ENCODE assay signal across 9 cellular contexts in the genomic region with DNA sequence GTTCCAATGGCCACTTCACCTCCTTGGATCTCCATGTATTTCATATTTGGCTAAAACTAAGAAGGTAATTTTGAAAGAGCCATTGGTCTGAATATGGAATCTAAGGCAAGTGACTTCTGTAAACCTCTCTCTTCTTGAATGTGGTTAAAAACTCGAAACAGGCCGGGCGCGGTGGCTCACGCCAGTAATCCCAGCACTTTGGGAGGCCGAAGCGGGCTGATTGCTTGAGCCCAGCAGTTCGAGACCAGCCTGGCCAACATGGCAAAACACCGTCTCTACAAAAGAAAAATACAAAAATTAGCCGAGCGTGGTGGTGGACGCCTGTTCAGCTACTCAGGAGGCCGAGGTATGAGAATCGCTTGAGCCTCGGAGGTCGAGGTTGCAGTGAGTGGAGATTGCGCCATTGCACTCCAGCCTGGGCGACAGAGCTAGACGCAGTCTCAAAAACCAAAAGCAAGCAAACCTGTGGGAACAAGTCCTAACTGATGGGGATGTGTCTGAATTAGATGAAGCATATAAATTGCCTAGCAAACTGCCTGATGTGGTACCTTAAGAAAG. TPM values are rescaled to one million over a fixed set of nuclear protein-coding genes. Genes with fewer than 3 reads are reported as not detected.
A peak's percentile ranks its signal among the peaks of the same experiment; 100 is the strongest.
DNase-seq lines count a peak whose midpoint lies in the region; ATAC-seq and TF ChIP-seq lines count a peak whose summit lies in the region.
"Had no signal": no experiment of that assay in that cellular context is flagged by ENCODE, and none has a peak within 500 bp of the region (broad histone marks: within the 10 kb centered on the region; RNA-seq: fewer than 3 reads in every experiment).

No MANE protein-coding gene starts in this region.

- H4K12ac ChIP-seq in trophoblast cell (ENCODE audit: low read depth, low read length) = no peak overlapping the region

- no peaks in the 10 kb centered on the region; the same call in 1 of the 2 replicates for H3K36me3 ChIP-seq in DND-41 (ENCODE audit: insufficient read depth, low read length)
- H3K36me3 ChIP-seq in PC-3 (ENCODE audit: low read depth, low read length) = no peaks in the 10 kb centered on the region
- no peaks in the 10 kb centered on the region for H3K36me3 ChIP-seq in trophoblast cell (ENCODE audit: control insufficient read depth in 1 of 2, insufficient read depth in 2 of 2, low read length in 2 of 2)
- H3K36me3 ChIP-seq: neutrophil had no signal

- H4K91ac ChIP-seq in trophoblast cell (ENCODE audit: low read depth, low read length) = no peak overlapping the region

- peak overlapping the region; percentile 33 for H3K4ac ChIP-seq in trophoblast cell (ENCODE audit: low read depth, low read length)

- BruUV-seq in PC-3 (replicated peaks; lab: Mats Ljungman, UMichigan) = no TSS peak

- no peak overlapping the region for H2AK5ac ChIP-seq in trophoblast cell (ENCODE audit: low read length)

- no peak overlapping the region for H3K14ac ChIP-seq in trophoblast cell (ENCODE audit: low read length)

- CTCF ChIA-PET in PC-3 (lab: Charles Lee) = no interaction called here

- H2BK5ac ChIP-seq in trophoblast cell (ENCODE audit: low read depth, low read length, poor library complexity) = no peak overlapping the region

- TF ChIP-seq CTCF in DND-41 (IDR thresholded peaks at IDR 0.05; ENCODE audit: borderline replicate concordance, extremely low read depth, low read length, poor library complexity, severe bottlenecking) (no peak), PC-3 (conservative IDR thresholded peaks at IDR 0.05; ENCODE audit: low read depth, low read length) (no peak), epithelial cell of esophagus (IDR thresholded peaks at IDR 0.05; ENCODE audit: insufficient read depth, low read depth, low read length, missing control alignments) (no peak)

- H3K27ac ChIP-seq in DND-41 (ENCODE audit: low read length) (peak overlapping the region; percentile 97), PC-3 (ENCODE audit: low read length) (no peak overlapping the region), trophoblast cell (ENCODE audit: low read depth, low read length) (no peak overlapping the region), substantia nigra (ENCODE audit: low read depth, low read length, poor library complexity, severe bottlenecking) (no peak overlapping the region)

- no peak overlapping the region for H3K23ac ChIP-seq in trophoblast cell (ENCODE audit: low read length)

- H3K18ac ChIP-seq in trophoblast cell (ENCODE audit: low read length) = no peak overlapping the region

- H2BK120ac ChIP-seq in trophoblast cell (ENCODE audit: insufficient read depth, low read length, poor library complexity) = no peak overlapping the region

- no peak for DNase-seq in DND-41
- no peak for DNase-seq in PC-3
- DNase-seq in epithelial cell of esophagus (ENCODE audit: low read depth) = no peak
- DNase-seq in trophoblast cell = no peak
- no peak for DNase-seq in GOT3 (lab: John Stamatoyannopoulos, UW)
- DNase-seq in C1 segment of cervical spinal cord (lab: John Stamatoyannopoulos, UW) = no peak
- no peak for DNase-seq in substantia nigra (lab: John Stamatoyannopoulos, UW)
- no peak for DNase-seq in NK-92 treated with Interleukin-12 subunit alpha and Interleukin-12 subunit beta, amount 100 ng/mL, for 24 hours (lab: John Stamatoyannopoulos, UW)

- H3K27me3 ChIP-seq in DND-41 (ENCODE audit: insufficient read depth, low read length, poor library complexity) (no peaks in the 10 kb centered on the region), PC-3 (ENCODE audit: low read length) (no peaks in the 10 kb centered on the region), trophoblast cell (ENCODE audit: insufficient read depth, low read length) (no peaks in the 10 kb centered on the region)

- H4K8ac ChIP-seq in trophoblast cell (ENCODE audit: low read depth, low read length) = peak overlapping the region; percentile 71

- no CpG with 5 or more reads among the region's 19 CpGs for WGBS in trophoblast cell (ENCODE audit: extremely low coverage, insufficient coverage, insufficient read length)

- H2AFZ ChIP-seq in DND-41 (ENCODE audit: low read depth, low read length) (no peak overlapping the region), PC-3 (ENCODE audit: low read length) (no peak overlapping the region), trophoblast cell (ENCODE audit: insufficient read depth, low read length, poor library complexity) (no peak overlapping the region)

- ATAC-seq in DND-41 (ENCODE audit: insufficient read depth, low read depth) (no peak), PC-3 (no peak)

- no peaks in the 10 kb centered on the region for H3K9me2 ChIP-seq in PC-3 (replicated peaks; ENCODE audit: low read length)

- H3K9me3 ChIP-seq in DND-41 (ENCODE audit: insufficient read depth, low read length, severe bottlenecking) (no peaks in the 10 kb centered on the region), PC-3 (ENCODE audit: low read length) (no peaks in the 10 kb centered on the region), trophoblast cell (ENCODE audit: insufficient read depth, low read depth, low read length) (no peaks in the 10 kb centered on the region)
- H3K9me3 ChIP-seq: neutrophil had no signal

- H3K9ac ChIP-seq in DND-41 (ENCODE audit: low read depth, low read length) = peak overlapping the region; percentile 94
- peak overlapping the region; percentile 99 for H3K9ac ChIP-seq in PC-3 (ENCODE audit: low read length)
- no peak overlapping the region for H3K9ac ChIP-seq in trophoblast cell (ENCODE audit: low read length)

- peaks cover 10% of the 10 kb centered on the region for H3K79me1 ChIP-seq in trophoblast cell (ENCODE audit: low read length)

- H3K4me3 ChIP-seq in DND-41 (ENCODE audit: low read depth in 1 of 2, low read length in 2 of 2) (peak overlapping the region; percentile 84 to 93; a peak in 3 of 4 replicates), PC-3 (ENCODE audit: low read length) (peak overlapping the region; percentile 98), epithelial cell of esophagus (ENCODE audit: low read length) (peak overlapping the region; percentile 90), trophoblast cell (ENCODE audit: low read depth, low read length) (no peak overlapping the region)

- H3K4me1 ChIP-seq in DND-41 (ENCODE audit: insufficient read depth, low read length) (peaks cover 27% of the 10 kb centered on the region), PC-3 (ENCODE audit: insufficient read depth, low read length) (peaks cover 17% of the 10 kb centered on the region; the same call in 1 of the 2 replicates), trophoblast cell (ENCODE audit: control insufficient read depth in 1 of 2, insufficient read depth in 2 of 2, low read length in 2 of 2) (peaks cover 0 to 7% of the 10 kb centered on the region in 2 experiments)

- H3F3A ChIP-seq in PC-3 (ENCODE audit: low read length, unreplicated experiment) = no peaks in the 10 kb centered on the region

- H3K4me2 ChIP-seq in DND-41 (ENCODE audit: insufficient read depth, low read length) (peak overlapping the region; percentile 79), PC-3 (ENCODE audit: low read length) (peak overlapping the region; percentile 87), trophoblast cell (ENCODE audit: low read length) (peak overlapping the region; percentile 62)

- H3K79me2 ChIP-seq in DND-41 (ENCODE audit: insufficient read depth, low read length) = peaks cover 3% of the 10 kb centered on the region
- peaks cover 34% of the 10 kb centered on the region for H3K79me2 ChIP-seq in PC-3 (ENCODE audit: low read length)
- peaks cover 10% of the 10 kb centered on the region for H3K79me2 ChIP-seq in trophoblast cell (ENCODE audit: control insufficient read depth, insufficient read depth, low read length, poor library complexity)

- H2BK12ac ChIP-seq in trophoblast cell (ENCODE audit: low read length) = no peak overlapping the region

- intact Hi-C loops in PC-3 (cut with micrococcal nuclease) = loop anchor here (5.0 kb wide), 3 partner anchors 50 to 600 kb away; no protein-coding TSS in a partner anchor

- H4K20me1 ChIP-seq in DND-41 (ENCODE audit: insufficient read depth, low read length) = no peaks in the 10 kb centered on the region
- H4K20me1 ChIP-seq in PC-3 (ENCODE audit: low read length) = no peaks in the 10 kb centered on the region

- POLR2A ChIA-PET in PC-3 (lab: Charles Lee; ENCODE audit: unreplicated experiment) = no interaction called here

RNA-seq across cellular contexts. Expression of a gene that starts 2.2 kb away (rescaled TPM):
- total RNA-seq in PC-3 (2014; rRNA removed) = 12.7 and 24.6 TPM in 2 replicates
- polyA plus RNA-seq in trophoblast cell (2013) = 7.8 and 8.4 TPM in 2 replicates
